In genomic region chr7:5143935-5144903, GRCh38 we compare ENCODE assay signal across 1 cellular context.
TF ChIP-seq lines count a peak whose summit lies in the region.

No MANE protein-coding gene starts in this region.

TF ChIP-seq in GM12878, 131 proteins besides CTCF, POLR2A, EP300 and RAD21 (continued from another document and continues in another):
- TF ChIP-seq, protein P1, sequence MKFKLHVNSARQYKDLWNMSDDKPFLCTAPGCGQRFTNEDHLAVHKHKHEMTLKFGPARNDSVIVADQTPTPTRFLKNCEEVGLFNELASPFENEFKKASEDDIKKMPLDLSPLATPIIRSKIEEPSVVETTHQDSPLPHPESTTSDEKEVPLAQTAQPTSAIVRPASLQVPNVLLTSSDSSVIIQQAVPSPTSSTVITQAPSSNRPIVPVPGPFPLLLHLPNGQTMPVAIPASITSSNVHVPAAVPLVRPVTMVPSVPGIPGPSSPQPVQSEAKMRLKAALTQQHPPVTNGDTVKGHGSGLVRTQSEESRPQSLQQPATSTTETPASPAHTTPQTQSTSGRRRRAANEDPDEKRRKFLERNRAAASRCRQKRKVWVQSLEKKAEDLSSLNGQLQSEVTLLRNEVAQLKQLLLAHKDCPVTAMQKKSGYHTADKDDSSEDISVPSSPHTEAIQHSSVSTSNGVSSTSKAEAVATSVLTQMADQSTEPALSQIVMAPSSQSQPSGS (IDR thresholded peaks at IDR 0.05; ENCODE audit: low read length): no peak
- TF ChIP-seq IRF4 (IDR thresholded peaks at IDR 0.05; ENCODE audit: low read depth, low read length) (0 out of 2 replicates have a peak, but pooled peaks have one; percentile 19), ZSCAN29 (IDR thresholded peaks at IDR 0.05) (no peak), BRCA1 (IDR thresholded peaks at IDR 0.05; ENCODE audit: low read depth, low read length) (no peak), TAF1 (IDR thresholded peaks at IDR 0.05; ENCODE audit: borderline replicate concordance, low read depth, low read length) (0 out of 2 replicates have a peak, but pooled peaks have one; percentile 26), SMARCA5 (IDR thresholded peaks at IDR 0.05) (no peak), KAT2A (conservative IDR thresholded peaks at IDR 0.05; ENCODE audit: control insufficient read depth, low read depth, low read length) (no peak), HCFC1 (IDR thresholded peaks at IDR 0.05; ENCODE audit: low read length) (peak; percentile 87), CREB1 (IDR thresholded peaks at IDR 0.05; ENCODE audit: low read depth) (peak; percentile 75), BACH1 (IDR thresholded peaks at IDR 0.05; ENCODE audit: borderline replicate concordance) (no peak), ZNF592 (IDR thresholded peaks at IDR 0.05) (no peak), DPF2 (IDR thresholded peaks at IDR 0.05) (peak; percentile 65), SIX5 (IDR thresholded peaks at IDR 0.05; ENCODE audit: low read depth, low read length, severe bottlenecking) (peak; percentile 70), NKRF (conservative IDR thresholded peaks at IDR 0.05) (peak; percentile 82), BMI1 (IDR thresholded peaks at IDR 0.05; ENCODE audit: borderline replicate concordance) (peak; percentile 95), FOXM1 (IDR thresholded peaks at IDR 0.05; ENCODE audit: low read depth, low read length) (no peak), ATF7 (IDR thresholded peaks at IDR 0.05; ENCODE audit: low read depth) (0 out of 2 replicates have a peak, but pooled peaks have one; percentile 11), YY1 (IDR thresholded peaks at IDR 0.05; ENCODE audit: low read depth, low read length) (peak; percentile 95), IKZF2 (IDR thresholded peaks at IDR 0.05) (0 out of 4 replicates have a peak, but pooled peaks of 1 of the 2 experiments have one; percentile 30), ELK1 (IDR thresholded peaks at IDR 0.05; ENCODE audit: low read depth, low read length) (peak; percentile 49; the same call in 1 of the 2 replicates), ZBTB33 (IDR thresholded peaks at IDR 0.05) (peak; percentile 79), RAD51 (IDR thresholded peaks at IDR 0.05) (peak; percentile 81), SMAD5 (IDR thresholded peaks at IDR 0.05; ENCODE audit: low read depth) (no peak), MYC (IDR thresholded peaks at IDR 0.05; ENCODE audit: insufficient read depth, insufficient read length, insufficient replicate concordance, low read length, severe bottlenecking) (peak; percentile 54), POLR2AphosphoS5 (IDR thresholded peaks at IDR 0.05; ENCODE audit: low read length) (peak; percentile 38; the same call in 1 of the 2 replicates)
- TF ChIP-seq, protein P2, sequence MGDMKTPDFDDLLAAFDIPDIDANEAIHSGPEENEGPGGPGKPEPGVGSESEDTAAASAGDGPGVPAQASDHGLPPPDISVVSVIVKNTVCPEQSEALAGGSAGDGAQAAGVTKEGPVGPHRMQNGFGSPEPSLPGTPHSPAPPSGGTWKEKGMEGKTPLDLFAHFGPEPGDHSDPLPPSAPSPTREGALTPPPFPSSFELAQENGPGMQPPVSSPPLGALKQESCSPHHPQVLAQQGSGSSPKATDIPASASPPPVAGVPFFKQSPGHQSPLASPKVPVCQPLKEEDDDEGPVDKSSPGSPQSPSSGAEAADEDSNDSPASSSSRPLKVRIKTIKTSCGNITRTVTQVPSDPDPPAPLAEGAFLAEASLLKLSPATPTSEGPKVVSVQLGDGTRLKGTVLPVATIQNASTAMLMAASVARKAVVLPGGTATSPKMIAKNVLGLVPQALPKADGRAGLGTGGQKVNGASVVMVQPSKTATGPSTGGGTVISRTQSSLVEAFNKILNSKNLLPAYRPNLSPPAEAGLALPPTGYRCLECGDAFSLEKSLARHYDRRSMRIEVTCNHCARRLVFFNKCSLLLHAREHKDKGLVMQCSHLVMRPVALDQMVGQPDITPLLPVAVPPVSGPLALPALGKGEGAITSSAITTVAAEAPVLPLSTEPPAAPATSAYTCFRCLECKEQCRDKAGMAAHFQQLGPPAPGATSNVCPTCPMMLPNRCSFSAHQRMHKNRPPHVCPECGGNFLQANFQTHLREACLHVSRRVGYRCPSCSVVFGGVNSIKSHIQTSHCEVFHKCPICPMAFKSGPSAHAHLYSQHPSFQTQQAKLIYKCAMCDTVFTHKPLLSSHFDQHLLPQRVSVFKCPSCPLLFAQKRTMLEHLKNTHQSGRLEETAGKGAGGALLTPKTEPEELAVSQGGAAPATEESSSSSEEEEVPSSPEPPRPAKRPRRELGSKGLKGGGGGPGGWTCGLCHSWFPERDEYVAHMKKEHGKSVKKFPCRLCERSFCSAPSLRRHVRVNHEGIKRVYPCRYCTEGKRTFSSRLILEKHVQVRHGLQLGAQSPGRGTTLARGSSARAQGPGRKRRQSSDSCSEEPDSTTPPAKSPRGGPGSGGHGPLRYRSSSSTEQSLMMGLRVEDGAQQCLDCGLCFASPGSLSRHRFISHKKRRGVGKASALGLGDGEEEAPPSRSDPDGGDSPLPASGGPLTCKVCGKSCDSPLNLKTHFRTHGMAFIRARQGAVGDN (IDR thresholded peaks at IDR 0.05): peak; percentile 77
- TF ChIP-seq, protein P3, sequence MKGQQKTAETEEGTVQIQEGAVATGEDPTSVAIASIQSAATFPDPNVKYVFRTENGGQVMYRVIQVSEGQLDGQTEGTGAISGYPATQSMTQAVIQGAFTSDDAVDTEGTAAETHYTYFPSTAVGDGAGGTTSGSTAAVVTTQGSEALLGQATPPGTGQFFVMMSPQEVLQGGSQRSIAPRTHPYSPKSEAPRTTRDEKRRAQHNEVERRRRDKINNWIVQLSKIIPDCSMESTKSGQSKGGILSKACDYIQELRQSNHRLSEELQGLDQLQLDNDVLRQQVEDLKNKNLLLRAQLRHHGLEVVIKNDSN (IDR thresholded peaks at IDR 0.05; ENCODE audit: borderline replicate concordance, extremely low read length, insufficient read depth, low read depth, low read length): peak; percentile 73
- TF ChIP-seq, protein P4, sequence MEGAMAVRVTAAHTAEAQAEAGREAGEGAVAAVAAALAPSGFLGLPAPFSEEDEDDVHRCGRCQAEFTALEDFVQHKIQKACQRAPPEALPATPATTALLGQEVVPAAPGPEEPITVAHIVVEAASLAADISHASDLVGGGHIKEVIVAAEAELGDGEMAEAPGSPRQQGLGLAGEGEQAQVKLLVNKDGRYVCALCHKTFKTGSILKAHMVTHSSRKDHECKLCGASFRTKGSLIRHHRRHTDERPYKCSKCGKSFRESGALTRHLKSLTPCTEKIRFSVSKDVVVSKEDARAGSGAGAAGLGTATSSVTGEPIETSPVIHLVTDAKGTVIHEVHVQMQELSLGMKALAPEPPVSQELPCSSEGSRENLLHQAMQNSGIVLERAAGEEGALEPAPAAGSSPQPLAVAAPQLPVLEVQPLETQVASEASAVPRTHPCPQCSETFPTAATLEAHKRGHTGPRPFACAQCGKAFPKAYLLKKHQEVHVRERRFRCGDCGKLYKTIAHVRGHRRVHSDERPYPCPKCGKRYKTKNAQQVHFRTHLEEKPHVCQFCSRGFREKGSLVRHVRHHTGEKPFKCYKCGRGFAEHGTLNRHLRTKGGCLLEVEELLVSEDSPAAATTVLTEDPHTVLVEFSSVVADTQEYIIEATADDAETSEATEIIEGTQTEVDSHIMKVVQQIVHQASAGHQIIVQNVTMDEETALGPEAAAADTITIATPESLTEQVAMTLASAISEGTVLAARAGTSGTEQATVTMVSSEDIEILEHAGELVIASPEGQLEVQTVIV (IDR thresholded peaks at IDR 0.05; ENCODE audit: borderline replicate concordance, partially characterized antibody): peak; percentile 68
- TF ChIP-seq, protein P5, sequence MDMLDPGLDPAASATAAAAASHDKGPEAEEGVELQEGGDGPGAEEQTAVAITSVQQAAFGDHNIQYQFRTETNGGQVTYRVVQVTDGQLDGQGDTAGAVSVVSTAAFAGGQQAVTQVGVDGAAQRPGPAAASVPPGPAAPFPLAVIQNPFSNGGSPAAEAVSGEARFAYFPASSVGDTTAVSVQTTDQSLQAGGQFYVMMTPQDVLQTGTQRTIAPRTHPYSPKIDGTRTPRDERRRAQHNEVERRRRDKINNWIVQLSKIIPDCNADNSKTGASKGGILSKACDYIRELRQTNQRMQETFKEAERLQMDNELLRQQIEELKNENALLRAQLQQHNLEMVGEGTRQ (IDR thresholded peaks at IDR 0.05; ENCODE audit: borderline replicate concordance, low read depth, low read length): peak; percentile 46; the same call in 1 of the 2 replicates
- TF ChIP-seq, protein P6, sequence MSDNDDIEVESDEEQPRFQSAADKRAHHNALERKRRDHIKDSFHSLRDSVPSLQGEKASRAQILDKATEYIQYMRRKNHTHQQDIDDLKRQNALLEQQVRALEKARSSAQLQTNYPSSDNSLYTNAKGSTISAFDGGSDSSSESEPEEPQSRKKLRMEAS (IDR thresholded peaks at IDR 0.05; ENCODE audit: low read depth, low read length): peak; percentile 78
- TF ChIP-seq, protein P7, sequence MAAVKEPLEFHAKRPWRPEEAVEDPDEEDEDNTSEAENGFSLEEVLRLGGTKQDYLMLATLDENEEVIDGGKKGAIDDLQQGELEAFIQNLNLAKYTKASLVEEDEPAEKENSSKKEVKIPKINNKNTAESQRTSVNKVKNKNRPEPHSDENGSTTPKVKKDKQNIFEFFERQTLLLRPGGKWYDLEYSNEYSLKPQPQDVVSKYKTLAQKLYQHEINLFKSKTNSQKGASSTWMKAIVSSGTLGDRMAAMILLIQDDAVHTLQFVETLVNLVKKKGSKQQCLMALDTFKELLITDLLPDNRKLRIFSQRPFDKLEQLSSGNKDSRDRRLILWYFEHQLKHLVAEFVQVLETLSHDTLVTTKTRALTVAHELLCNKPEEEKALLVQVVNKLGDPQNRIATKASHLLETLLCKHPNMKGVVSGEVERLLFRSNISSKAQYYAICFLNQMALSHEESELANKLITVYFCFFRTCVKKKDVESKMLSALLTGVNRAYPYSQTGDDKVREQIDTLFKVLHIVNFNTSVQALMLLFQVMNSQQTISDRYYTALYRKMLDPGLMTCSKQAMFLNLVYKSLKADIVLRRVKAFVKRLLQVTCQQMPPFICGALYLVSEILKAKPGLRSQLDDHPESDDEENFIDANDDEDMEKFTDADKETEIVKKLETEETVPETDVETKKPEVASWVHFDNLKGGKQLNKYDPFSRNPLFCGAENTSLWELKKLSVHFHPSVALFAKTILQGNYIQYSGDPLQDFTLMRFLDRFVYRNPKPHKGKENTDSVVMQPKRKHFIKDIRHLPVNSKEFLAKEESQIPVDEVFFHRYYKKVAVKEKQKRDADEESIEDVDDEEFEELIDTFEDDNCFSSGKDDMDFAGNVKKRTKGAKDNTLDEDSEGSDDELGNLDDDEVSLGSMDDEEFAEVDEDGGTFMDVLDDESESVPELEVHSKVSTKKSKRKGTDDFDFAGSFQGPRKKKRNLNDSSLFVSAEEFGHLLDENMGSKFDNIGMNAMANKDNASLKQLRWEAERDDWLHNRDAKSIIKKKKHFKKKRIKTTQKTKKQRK (IDR thresholded peaks at IDR 0.05; ENCODE audit: low read depth, low read length): no peak
